Comparison of ENCODE assay signal across 15 cellular contexts in genomic region chr3:33936921-33937210, GRCh38.
DNase-seq lines count a peak whose midpoint lies in the region; ATAC-seq, FAIRE-seq and TF ChIP-seq lines count a peak whose summit lies in the region.
"Had no signal": no experiment of that assay in that cellular context is flagged by ENCODE, and none has a peak within 500 bp of the region (broad histone marks: within the 10 kb centered on the region; RNA-seq: fewer than 3 reads in every experiment).

No MANE protein-coding gene starts in this region.

- peak overlapping the region; percentile 0 to 74; a peak in 3 of 4 replicates for H3K9ac ChIP-seq in K562 (ENCODE audit: insufficient read depth in 1 of 2, low read depth in 2 of 2, low read length in 2 of 2)

- peak; percentile 72 for DNase-seq in COR-L47 (lab: John Stamatoyannopoulos, UW)
- peak; percentile 44 to 73 for DNase-seq in NCI-H2081 (lab: John Stamatoyannopoulos, UW)
- peak in 1 of 4 experiments; percentile 41 for DNase-seq in K562 (ENCODE audit: extremely low read depth in 1 of 4, low spot score in 3 of 4)
- DNase-seq in retina = peak; percentile 45
- DNase-seq in iPS-NIHi7 (ENCODE audit: extremely low spot score) = no peak
- no peak for DNase-seq in amygdala (lab: John Stamatoyannopoulos, UW)
- DNase-seq in dedifferentiated amniotic fluid mesenchymal stem cell (ENCODE audit: extremely low spot score) = no peak
- DNase-seq: CD8-positive, alpha-beta T cell; DMS 273 treated with DMSO at 0.1 percent for 48 hours; HFFc6 had no signal

- in situ Hi-C loops in K562 (cut with MboI) = no loop called here

- H3K27me3 ChIP-seq in K562 (ENCODE audit: control insufficient read depth in 2 of 2, insufficient read depth in 2 of 2, low read length in 2 of 2) = no peaks in the 10 kb centered on the region

- ATAC-seq in K562 = peak; percentile 50
- ATAC-seq: A549; CD8-positive, alpha-beta T cell; HepG2 had no signal

- peak overlapping the region; percentile 78 for H3K27ac ChIP-seq in K562 (ENCODE audit: extremely low read depth, low read depth, low read length)
- H3K27ac ChIP-seq: A549 had no signal

- 19% methylated on average over 1 of the region's 1 CpG for WGBS in K562 (ENCODE audit: insufficient coverage, low coverage, missing lambda C conversion rate)

- intact Hi-C loops in K562 (cut with micrococcal nuclease) = loop anchor here (1.0 to 10.0 kb wide), 3 partner anchors 23 to 142 kb away; partner anchors contain the start of gene PDCD6IP

- no peaks in the 10 kb centered on the region for H3K9me1 ChIP-seq in K562 (ENCODE audit: control insufficient read depth, insufficient read depth, low read length)

- FAIRE-seq in K562 (lab: Jason Lieb, UNC) = no peak
- FAIRE-seq: A549, H1, HepG2, HTR-8/SVneo had no signal

- no peak for TF ChIP-seq EP300 in K562 (IDR thresholded peaks at IDR 0.05; ENCODE audit: low read length)

- no TSS peak for BruUV-seq in K562 (replicated peaks; lab: Mats Ljungman, UMichigan)

- H3K4me1 ChIP-seq in K562 (replicated peaks in 1 of 2; ENCODE audit: control insufficient read depth in 2 of 2, insufficient read depth in 2 of 2, low read length in 2 of 2) = peaks cover 11 to 54% of the 10 kb centered on the region in 2 experiments
- H3K4me1 ChIP-seq: A549, HAP-1 had no signal

- H3K4me2 ChIP-seq in K562 (ENCODE audit: insufficient read depth, low read length) = peak overlapping the region; percentile 93
- H3K4me2 ChIP-seq: A549 had no signal

- H3K4me3 ChIP-seq in K562 = peak overlapping the region; percentile 38
- H3K4me3 ChIP-seq: A549, HAP-1 had no signal

- no peak for TF ChIP-seq RAD21 in K562 (CRISPR knock-in tag; conservative IDR thresholded peaks at IDR 0.05 in 1 of 2, IDR thresholded peaks at IDR 0.05 in 1 of 2)

- TF ChIP-seq CTCF in K562 (IDR thresholded peaks at IDR 0.05 in 2 of 3, conservative IDR thresholded peaks at IDR 0.05 in 1 of 3; ENCODE audit: insufficient read depth in 2 of 3, low read depth in 1 of 3, low read length in 3 of 3) = no peak

- no peaks in the 10 kb centered on the region; the same call in 2 of the 3 replicates for H3K36me3 ChIP-seq in K562 (ENCODE audit: control insufficient read depth, insufficient read depth, low read length)
- H3K36me3 ChIP-seq: HAP-1 had no signal

- peaks cover 38% of the 10 kb centered on the region for H3K79me2 ChIP-seq in K562 (ENCODE audit: control insufficient read depth, insufficient read depth, low read length)

- POLR2A ChIA-PET in K562 (lab: Yijun Ruan, JAX) = interaction anchor here (0.6 to 3.3 kb wide), 12 partner anchors 10 to 132 kb away, joined by 3 to 26 read pairs (median 4); no protein-coding TSS in a partner anchor

- TF ChIP-seq POLR2A in K562 (conservative IDR thresholded peaks at IDR 0.05) = no peak

- CTCF ChIA-PET in K562 (lab: Yijun Ruan, JAX; ENCODE audit: low intra/inter-chr PET ratio) = no interaction called here

- H2AFZ ChIP-seq in K562 (ENCODE audit: low read depth, low read length) = peak overlapping the region; percentile 95

- H3K9me3 ChIP-seq in K562 (replicated peaks; ENCODE audit: control insufficient read depth, insufficient read depth, low read depth, low read length) = peaks cover 4% of the 10 kb centered on the region
- H3K9me3 ChIP-seq: A549, HAP-1 had no signal

- no peaks in the 10 kb centered on the region for H4K20me1 ChIP-seq in K562 (replicated peaks; ENCODE audit: control insufficient read depth, insufficient read depth, low read length)

TF ChIP-seq in K562, 482 proteins besides CTCF, POLR2A, EP300 and RAD21 (continues in another document):
- TF ChIP-seq, protein P1, sequence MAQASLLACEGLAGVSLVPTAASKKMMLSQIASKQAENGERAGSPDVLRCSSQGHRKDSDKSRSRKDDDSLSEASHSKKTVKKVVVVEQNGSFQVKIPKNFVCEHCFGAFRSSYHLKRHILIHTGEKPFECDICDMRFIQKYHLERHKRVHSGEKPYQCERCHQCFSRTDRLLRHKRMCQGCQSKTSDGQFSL (CRISPR knock-in tag; IDR thresholded peaks at IDR 0.05) = 0 out of 2 replicates have a peak, but pooled peaks have one; percentile 12
- TF ChIP-seq, protein P1 (tag; IDR thresholded peaks at IDR 0.05) = no peak
- TF ChIP-seq ARID2 (IDR thresholded peaks at IDR 0.05) (peak; percentile 15; the same call in 1 of the 2 replicates), ZNF79 (CRISPR knock-in tag; IDR thresholded peaks at IDR 0.05; ENCODE audit: low read depth) (no peak), TEAD2 (tag; IDR thresholded peaks at IDR 0.05) (no peak), KLF10 (CRISPR knock-in tag; IDR thresholded peaks at IDR 0.05) (no peak), SRSF7 (optimal IDR thresholded peaks at IDR 0.05; ENCODE audit: low read depth, low read length) (no peak), NEUROD1 (IDR thresholded peaks at IDR 0.05; ENCODE audit: borderline replicate concordance, low read depth, low read length, partially characterized antibody) (peak; percentile 61), YBX1 (IDR thresholded peaks at IDR 0.05) (0 out of 2 replicates have a peak, but pooled peaks have one; percentile 59), CREM (IDR thresholded peaks at IDR 0.05; ENCODE audit: low read depth) (no peak), ZNF134 (CRISPR knock-in tag; conservative IDR thresholded peaks at IDR 0.05) (no peak), TCF3 (CRISPR knock-in tag; IDR thresholded peaks at IDR 0.05) (no peak), NR4A1 (CRISPR knock-in tag; IDR thresholded peaks at IDR 0.05) (no peak), NR4A1 (tag; IDR thresholded peaks at IDR 0.05) (0 out of 2 replicates have a peak, but pooled peaks have one; percentile 5), NFRKB (IDR thresholded peaks at IDR 0.05; ENCODE audit: low read depth) (peak; percentile 2; the same call in 1 of the 2 replicates), NBN (IDR thresholded peaks at IDR 0.05; ENCODE audit: low read depth) (0 out of 2 replicates have a peak, but pooled peaks have one; percentile 10), ETV6 (IDR thresholded peaks at IDR 0.05; ENCODE audit: borderline replicate concordance in 1 of 2, low read depth in 2 of 2, low read length in 1 of 2) (no peak), ETV6 (CRISPR knock-in tag; IDR thresholded peaks at IDR 0.05; ENCODE audit: borderline replicate concordance) (no peak), EZH2 (IDR thresholded peaks at IDR 0.05; ENCODE audit: borderline replicate concordance, low read depth, low read length) (no peak), ZFX (CRISPR knock-in tag; IDR thresholded peaks at IDR 0.05) (0 out of 2 replicates have a peak, but pooled peaks have one; percentile 19), ETS2 (tag; IDR thresholded peaks at IDR 0.05; ENCODE audit: borderline replicate concordance, poor library complexity, severe bottlenecking) (no peak)
- TF ChIP-seq, protein P2, sequence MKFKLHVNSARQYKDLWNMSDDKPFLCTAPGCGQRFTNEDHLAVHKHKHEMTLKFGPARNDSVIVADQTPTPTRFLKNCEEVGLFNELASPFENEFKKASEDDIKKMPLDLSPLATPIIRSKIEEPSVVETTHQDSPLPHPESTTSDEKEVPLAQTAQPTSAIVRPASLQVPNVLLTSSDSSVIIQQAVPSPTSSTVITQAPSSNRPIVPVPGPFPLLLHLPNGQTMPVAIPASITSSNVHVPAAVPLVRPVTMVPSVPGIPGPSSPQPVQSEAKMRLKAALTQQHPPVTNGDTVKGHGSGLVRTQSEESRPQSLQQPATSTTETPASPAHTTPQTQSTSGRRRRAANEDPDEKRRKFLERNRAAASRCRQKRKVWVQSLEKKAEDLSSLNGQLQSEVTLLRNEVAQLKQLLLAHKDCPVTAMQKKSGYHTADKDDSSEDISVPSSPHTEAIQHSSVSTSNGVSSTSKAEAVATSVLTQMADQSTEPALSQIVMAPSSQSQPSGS (CRISPR knock-in tag; IDR thresholded peaks at IDR 0.05) = no peak

Comparison
In these comparisons a context has a peak if more than half of its experiments do, and no peak if none do; other contexts are left out.
1. DNase-seq: peak in COR-L47 (single experiment), NCI-H2081 (2 of 2) and retina (single experiment); none in iPS-NIHi7 (single experiment), amygdala (0 of 56) and dedifferentiated amniotic fluid mesenchymal stem cell (single experiment).